ENCODE assay signal across 22 cellular contexts in the genomic region with DNA sequence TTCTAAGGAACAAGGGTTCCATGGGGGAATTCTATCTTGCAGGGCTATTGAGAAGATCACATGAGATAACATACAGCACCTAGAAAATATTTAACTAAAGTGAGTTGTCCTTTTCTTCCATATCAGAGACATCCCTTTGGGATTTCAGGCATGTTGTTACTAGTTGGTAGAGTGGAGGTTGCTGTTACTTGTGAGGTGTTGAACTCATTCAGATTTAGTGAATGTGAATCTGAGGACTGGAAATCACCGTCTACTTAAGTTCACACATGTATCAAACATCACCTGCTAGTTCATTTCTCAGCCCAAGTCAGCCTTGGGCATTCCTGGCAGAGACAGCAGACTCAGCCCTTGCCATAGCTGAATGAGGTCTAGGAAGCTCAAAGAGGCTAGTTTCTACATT. TPM values are rescaled to one million over a fixed set of nuclear protein-coding genes. Genes with fewer than 3 reads are reported as not detected.
DNase-seq lines count a peak whose midpoint lies in the region; ATAC-seq and TF ChIP-seq lines count a peak whose summit lies in the region.
"Had no signal": no experiment of that assay in that cellular context is flagged by ENCODE, and none has a peak within 500 bp of the region (broad histone marks: within the 10 kb centered on the region; RNA-seq: fewer than 3 reads in every experiment).

No MANE protein-coding gene starts in this region.

- H3K4me3 Mint-ChIP-seq in activated T-cell treated with anti-CD3 and anti-CD28 coated beads, Interleukin-2, amount 50 U/mL, for 72 hours = no peak overlapping the region
- H3K4me3 Mint-ChIP-seq in osteocyte (ENCODE audit: unreplicated experiment) = no peak overlapping the region
- H3K4me3 Mint-ChIP-seq in activated T-helper 1 cell treated with anti-CD3 and anti-CD28 coated beads, Interleukin-12 subunit alpha, Interleukin-12 subunit beta, Interleukin-2, Interleukin-4 antibody, amounts not matched to agents 30 ng/mL and 10 ng/mL and 1 ng/mL, durations not matched to agents 14 hours and 24 hours and 36 hours = no peak overlapping the region
- H3K4me3 Mint-ChIP-seq: activated CD8-positive, alpha-beta T cell treated with anti-CD3 and anti-CD28 coated beads for 36 hours; activated naive CD4-positive, alpha-beta T cell treated with anti-CD3 and anti-CD28 coated beads for 36 hours; central memory CD8-positive, alpha-beta T cell had no signal

- H3K27ac ChIP-seq in HUES64 (ENCODE audit: low read depth, low read length) = 0 out of 2 replicates have a peak overlapping the region, but pooled peaks have one; percentile 6
- H3K27ac ChIP-seq in foreskin keratinocyte = peak overlapping the region; percentile 40
- H3K27ac ChIP-seq: BLaER1, esophagus squamous epithelium, gastroesophageal sphincter, sigmoid colon had no signal

- H3K27me3 ChIP-seq in HUES64 (ENCODE audit: insufficient read depth, low read length) (no peaks in the 10 kb centered on the region), foreskin keratinocyte (no peaks in the 10 kb centered on the region)
- H3K27me3 ChIP-seq: BLaER1, esophagus squamous epithelium, gastroesophageal sphincter, sigmoid colon had no signal

- no peak for TF ChIP-seq CTCF in foreskin keratinocyte (conservative IDR thresholded peaks at IDR 0.05)
- TF ChIP-seq CTCF in osteocyte (IDR thresholded peaks at IDR 0.05) = no peak

- no peaks in the 10 kb centered on the region for H3K9me3 Mint-ChIP-seq in activated T-cell treated with anti-CD3 and anti-CD28 coated beads, Interleukin-2, amount 50 U/mL, for 72 hours
- no peaks in the 10 kb centered on the region for H3K9me3 Mint-ChIP-seq in osteocyte (ENCODE audit: unreplicated experiment)
- no peaks in the 10 kb centered on the region for H3K9me3 Mint-ChIP-seq in activated T-helper 1 cell treated with anti-CD3 and anti-CD28 coated beads, Interleukin-12 subunit alpha, Interleukin-12 subunit beta, Interleukin-2, Interleukin-4 antibody, amounts not matched to agents 30 ng/mL and 10 ng/mL and 1 ng/mL, durations not matched to agents 14 hours and 24 hours and 36 hours
- H3K9me3 Mint-ChIP-seq: activated CD8-positive, alpha-beta T cell treated with anti-CD3 and anti-CD28 coated beads for 36 hours; activated naive CD4-positive, alpha-beta T cell treated with anti-CD3 and anti-CD28 coated beads for 36 hours; central memory CD8-positive, alpha-beta T cell had no signal

- no peak for ATAC-seq in activated T-cell treated with anti-CD3 and anti-CD28 coated beads, Interleukin-2, amount 50 U/mL, for 72 hours (replicated peaks in 1 of 2)
- peak; percentile 57 for ATAC-seq in foreskin keratinocyte
- ATAC-seq: activated CD8-positive, alpha-beta T cell treated with anti-CD3 and anti-CD28 coated beads for 36 hours; gastroesophageal sphincter had no signal

- DNase-seq in activated T-cell treated with anti-CD3 and anti-CD28 coated beads, Interleukin-2, amount 50 U/mL, for 72 hours = no peak
- DNase-seq in activated T-cell treated with anti-CD3 and anti-CD28 coated beads for 4 hours (no peak), foreskin keratinocyte (peak; percentile 83 to 89), osteocyte (ENCODE audit: extremely low spot score, unreplicated experiment) (no peak), NCI-H2171 (lab: John Stamatoyannopoulos, UW) (no peak), T1000 (lab: John Stamatoyannopoulos, UW) (no peak)
- no peak for DNase-seq in activated T-helper 1 cell treated with anti-CD3 and anti-CD28 coated beads, Interleukin-12 subunit alpha, Interleukin-12 subunit beta, Interleukin-2, Interleukin-4 antibody, amounts not matched to agents 30 ng/mL and 10 ng/mL and 1 ng/mL, durations not matched to agents 14 hours and 24 hours and 36 hours (ENCODE audit: low spot score)
- DNase-seq: activated CD8-positive, alpha-beta T cell treated with anti-CD3 and anti-CD28 coated beads for 36 hours; activated naive CD4-positive, alpha-beta T cell treated with anti-CD3 and anti-CD28 coated beads for 36 hours; esophagus squamous epithelium; H7; KBM-7; NCI-H1694; NCI-H69; sigmoid colon had no signal

- H3K4me3 ChIP-seq in HUES64 (ENCODE audit: low read length) = no peak overlapping the region
- H3K4me3 ChIP-seq: BLaER1, esophagus squamous epithelium, gastroesophageal sphincter, sigmoid colon had no signal

- no peak overlapping the region for H3K9ac ChIP-seq in HUES64 (ENCODE audit: low read depth, low read length)
- H3K9ac ChIP-seq: BLaER1 had no signal

- 100% methylated on average over 1 of the region's 1 CpG for WGBS in HUES64

- H3K4me1 Mint-ChIP-seq in activated T-cell treated with anti-CD3 and anti-CD28 coated beads, Interleukin-2, amount 50 U/mL, for 72 hours (ENCODE audit: low read depth) = peaks cover under 1% of the 10 kb centered on the region
- H3K4me1 Mint-ChIP-seq in osteocyte (ENCODE audit: unreplicated experiment) = peaks cover 19% of the 10 kb centered on the region
- no peaks in the 10 kb centered on the region for H3K4me1 Mint-ChIP-seq in activated T-helper 1 cell treated with anti-CD3 and anti-CD28 coated beads, Interleukin-12 subunit alpha, Interleukin-12 subunit beta, Interleukin-2, Interleukin-4 antibody, amounts not matched to agents 30 ng/mL and 10 ng/mL and 1 ng/mL, durations not matched to agents 14 hours and 24 hours and 36 hours (ENCODE audit: low read depth)

- H3K27ac Mint-ChIP-seq in activated T-cell treated with anti-CD3 and anti-CD28 coated beads, Interleukin-2, amount 50 U/mL, for 72 hours = peak overlapping the region; percentile 65
- H3K27ac Mint-ChIP-seq in osteocyte (ENCODE audit: unreplicated experiment) = peak overlapping the region; percentile 7
- H3K27ac Mint-ChIP-seq in activated T-helper 1 cell treated with anti-CD3 and anti-CD28 coated beads, Interleukin-12 subunit alpha, Interleukin-12 subunit beta, Interleukin-2, Interleukin-4 antibody, amounts not matched to agents 30 ng/mL and 10 ng/mL and 1 ng/mL, durations not matched to agents 14 hours and 24 hours and 36 hours = no peak overlapping the region
- H3K27ac Mint-ChIP-seq: activated CD8-positive, alpha-beta T cell treated with anti-CD3 and anti-CD28 coated beads for 36 hours had no signal

- intact Hi-C loops in activated T-helper 1 cell treated with anti-CD3 and anti-CD28 coated beads, Interleukin-12 subunit alpha, Interleukin-12 subunit beta, Interleukin-2, Interleukin-4 antibody, amounts not matched to agents 30 ng/mL and 10 ng/mL and 1 ng/mL, durations not matched to agents 14 hours and 24 hours and 36 hours (cut with micrococcal nuclease) = no loop called here

- peaks cover 29% of the 10 kb centered on the region for H3K36me3 ChIP-seq in HUES64 (ENCODE audit: insufficient read depth, low read length)

- H3K4me1 ChIP-seq in HUES64 (ENCODE audit: insufficient read depth, low read length) = no peaks in the 10 kb centered on the region
- peaks cover 3% of the 10 kb centered on the region for H3K4me1 ChIP-seq in foreskin keratinocyte
- H3K4me1 ChIP-seq: gastroesophageal sphincter, sigmoid colon had no signal

- H3K9me3 ChIP-seq in HUES64 (ENCODE audit: insufficient read depth, low read depth, low read length) = no peaks in the 10 kb centered on the region
- H3K9me3 ChIP-seq: BLaER1, esophagus squamous epithelium, gastroesophageal sphincter, sigmoid colon had no signal

- no peaks in the 10 kb centered on the region for H3K27me3 Mint-ChIP-seq in activated T-cell treated with anti-CD3 and anti-CD28 coated beads, Interleukin-2, amount 50 U/mL, for 72 hours (ENCODE audit: low read depth)
- H3K27me3 Mint-ChIP-seq in osteocyte (ENCODE audit: unreplicated experiment) = no peaks in the 10 kb centered on the region
- no peaks in the 10 kb centered on the region for H3K27me3 Mint-ChIP-seq in activated T-helper 1 cell treated with anti-CD3 and anti-CD28 coated beads, Interleukin-12 subunit alpha, Interleukin-12 subunit beta, Interleukin-2, Interleukin-4 antibody, amounts not matched to agents 30 ng/mL and 10 ng/mL and 1 ng/mL, durations not matched to agents 14 hours and 24 hours and 36 hours (ENCODE audit: insufficient read depth)
- H3K27me3 Mint-ChIP-seq: activated CD8-positive, alpha-beta T cell treated with anti-CD3 and anti-CD28 coated beads for 36 hours; central memory CD8-positive, alpha-beta T cell had no signal

- H3K36me3 Mint-ChIP-seq in activated T-cell treated with anti-CD3 and anti-CD28 coated beads, Interleukin-2, amount 50 U/mL, for 72 hours (ENCODE audit: insufficient read depth in 2 of 2) = peaks cover 0 to 7% of the 10 kb centered on the region in 2 donors
- H3K36me3 Mint-ChIP-seq in osteocyte (ENCODE audit: unreplicated experiment) = peaks cover 19% of the 10 kb centered on the region
- H3K36me3 Mint-ChIP-seq in activated T-helper 1 cell treated with anti-CD3 and anti-CD28 coated beads, Interleukin-12 subunit alpha, Interleukin-12 subunit beta, Interleukin-2, Interleukin-4 antibody, amounts not matched to agents 30 ng/mL and 10 ng/mL and 1 ng/mL, durations not matched to agents 14 hours and 24 hours and 36 hours (ENCODE audit: low read depth) = peaks cover 14% of the 10 kb centered on the region

RNA-seq across cellular contexts. Expression of gene KDELR3, which starts 9.6 kb away (rescaled TPM):
- under 1 TPM; 0.31 to 0.37 TPM for total RNA-seq in activated T-cell treated with anti-CD3 and anti-CD28 coated beads, Interleukin-2, amount 50 U/mL, for 72 hours
- 5.8 TPM for polyA plus RNA-seq in HUES64 (2013, experiment 1 of 2)
- 7.6 TPM for polyA plus RNA-seq in HUES64 (2013, experiment 2 of 2)
- 6.7 and 15.4 TPM in 2 replicates for total RNA-seq in foreskin keratinocyte
- 7.5 and 14.5 TPM in 2 replicates for polyA plus RNA-seq in foreskin keratinocyte
- 39.3 and 49.3 TPM in 2 replicates for total RNA-seq in osteocyte
- total RNA-seq in activated T-helper 1 cell treated with anti-CD3 and anti-CD28 coated beads, Interleukin-12 subunit alpha, Interleukin-12 subunit beta, Interleukin-2, Interleukin-4 antibody, amounts not matched to agents 30 ng/mL and 10 ng/mL and 1 ng/mL, durations not matched to agents 14 hours and 24 hours and 36 hours = 1.1 and 1.3 TPM in 2 replicates

RNA-seq across cellular contexts. Expression of gene KCNJ4, which starts 22.5 kb away (rescaled TPM):
- total RNA-seq in activated T-cell treated with anti-CD3 and anti-CD28 coated beads, Interleukin-2, amount 50 U/mL, for 72 hours = not detected
- polyA plus RNA-seq in HUES64 (2013, experiment 1 of 2) = 0.60 TPM
- polyA plus RNA-seq in HUES64 (2013, experiment 2 of 2) = 1.5 TPM
- 0.07 TPM in 1 of 2 replicates, not detected in the other for total RNA-seq in foreskin keratinocyte
- polyA plus RNA-seq in foreskin keratinocyte = 0.02 TPM in 1 of 2 replicates, not detected in the other
- total RNA-seq in osteocyte = 0.43 and 0.57 TPM in 2 replicates
- not detected in 2 replicates for total RNA-seq in activated T-helper 1 cell treated with anti-CD3 and anti-CD28 coated beads, Interleukin-12 subunit alpha, Interleukin-12 subunit beta, Interleukin-2, Interleukin-4 antibody, amounts not matched to agents 30 ng/mL and 10 ng/mL and 1 ng/mL, durations not matched to agents 14 hours and 24 hours and 36 hours
- total RNA-seq: activated CD8-positive, alpha-beta T cell treated with anti-CD3 and anti-CD28 coated beads for 36 hours; activated naive CD4-positive, alpha-beta T cell treated with anti-CD3 and anti-CD28 coated beads for 36 hours; esophagus squamous epithelium; gastroesophageal sphincter; kidney epithelial cell; lung microvascular endothelial cell; sigmoid colon; urinary bladder had no signal
- polyA plus RNA-seq: urinary bladder had no signal

RNA-seq across cellular contexts. Expression of gene DDX17, which starts 28.6 kb away (rescaled TPM):
- 100 to 1,000 TPM; 374 to 431 TPM for total RNA-seq in activated T-cell treated with anti-CD3 and anti-CD28 coated beads, Interleukin-2, amount 50 U/mL, for 72 hours
- polyA plus RNA-seq in HUES64 (2013, experiment 1 of 2) = 201 TPM
- polyA plus RNA-seq in HUES64 (2013, experiment 2 of 2) = 203 TPM
- 169 and 187 TPM in 2 replicates for total RNA-seq in foreskin keratinocyte
- 43.7 and 51.8 TPM in 2 replicates for polyA plus RNA-seq in foreskin keratinocyte
- total RNA-seq in osteocyte = 439 and 466 TPM in 2 replicates
- 356 and 358 TPM in 2 replicates for total RNA-seq in activated T-helper 1 cell treated with anti-CD3 and anti-CD28 coated beads, Interleukin-12 subunit alpha, Interleukin-12 subunit beta, Interleukin-2, Interleukin-4 antibody, amounts not matched to agents 30 ng/mL and 10 ng/mL and 1 ng/mL, durations not matched to agents 14 hours and 24 hours and 36 hours

Comparison
In these comparisons a context has a peak if more than half of its experiments do, and no peak if none do; other contexts are left out.
1. DNase-seq: peak in foreskin keratinocyte (2 of 2); none in activated T-cell treated with anti-CD3 and anti-CD28 coated beads, Interleukin-2, amount 50 U/mL, for 72 hours (0 of 2), activated T-cell treated with anti-CD3 and anti-CD28 coated beads for 4 hours (single experiment), osteocyte (single experiment), activated T-helper 1 cell treated with anti-CD3 and anti-CD28 coated beads, Interleukin-12 subunit alpha, Interleukin-12 subunit beta, Interleukin-2, Interleukin-4 antibody, amounts not matched to agents 30 ng/mL and 10 ng/mL and 1 ng/mL, durations not matched to agents 14 hours and 24 hours and 36 hours (single experiment), NCI-H2171 (single experiment) and T1000 (single experiment).